In genomic region chr18:37394610-37394965, GRCh38 we compare ENCODE assay signal across 15 cellular contexts.
DNase-seq lines count a peak whose midpoint lies in the region; ATAC-seq and TF ChIP-seq lines count a peak whose summit lies in the region.
"Had no signal": no experiment of that assay in that cellular context is flagged by ENCODE, and none has a peak within 500 bp of the region (broad histone marks: within the 10 kb centered on the region; RNA-seq: fewer than 3 reads in every experiment).

No MANE protein-coding gene starts in this region.

- H3K27ac Mint-ChIP-seq in nephron, result peak overlapping the region in 2 of 3 experiments; percentile 63 to 66
- H3K27ac Mint-ChIP-seq: activated CD8-positive, alpha-beta T cell treated with anti-CD3 and anti-CD28 coated beads, Interleukin-2, amount 10 ng/mL, durations not matched to agents 7 days and 5 days; activated naive CD8-positive, alpha-beta T cell; naive thymus-derived CD4-positive, alpha-beta T cell; stimulated activated memory B cell treated with anti-CD40 and anti-IgM and Interleukin-4, amounts not matched to agents 10 μg/mL and 1 μg/mL and 100 μg/mL, for 72 hours had no signal

- H3K27me3 Mint-ChIP-seq in nephron (ENCODE audit: low read depth), result peaks cover 14% of the 10 kb centered on the region

- peaks cover 31% of the 10 kb centered on the region for H3K4me1 Mint-ChIP-seq in nephron

- H3K27me3 ChIP-seq in dorsolateral prefrontal cortex (peaks cover 0 to 3% (median 0%) of the 10 kb centered on the region in 45 donors), thoracic aorta (replicated peaks; ENCODE audit: insufficient read depth) (no peaks in the 10 kb centered on the region)

- H3K27ac ChIP-seq in dorsolateral prefrontal cortex (peak overlapping the region in 58 of 59 donors; percentile 30 to 91 (median 82)), thoracic aorta (no peak overlapping the region)
- H3K27ac ChIP-seq: 22Rv1 had no signal

- no peaks in the 10 kb centered on the region for H3K36me3 ChIP-seq in thoracic aorta

- H3K9me3 ChIP-seq in thoracic aorta, result peaks cover 5% of the 10 kb centered on the region

- peak overlapping the region; percentile 63 to 75 (median 72) for H3K4me3 Mint-ChIP-seq in nephron
- H3K4me3 Mint-ChIP-seq: activated CD8-positive, alpha-beta T cell treated with anti-CD3 and anti-CD28 coated beads, Interleukin-2, amount 10 ng/mL, durations not matched to agents 7 days and 5 days had no signal

- intact Hi-C loops in dorsolateral prefrontal cortex (cut with DNase I), result loop anchor here in 1 of 2 donors (10.0 kb wide), 1 partner anchor 170 kb away; the partner anchor contains the start of gene CELF4

- DNase-seq in NCI-H2171 treated with DMSO at 0.1 percent for 48 hours (lab: John Stamatoyannopoulos, UW), result peak; percentile 21
- no peak for DNase-seq in NCI-H2171 (lab: John Stamatoyannopoulos, UW)
- no peak for DNase-seq in dorsolateral prefrontal cortex
- no peak for DNase-seq in thoracic aorta (ENCODE audit: low spot score)
- DNase-seq in DMS79 (lab: John Stamatoyannopoulos, UW), result no peak
- DNase-seq: activated CD8-positive, alpha-beta T cell treated with anti-CD3 and anti-CD28 coated beads, Interleukin-2, amount 10 ng/mL, durations not matched to agents 7 days and 5 days; effector memory CD8-positive, alpha-beta T cell; naive thymus-derived CD4-positive, alpha-beta T cell; stimulated activated CD4-positive, alpha-beta T cell treated with anti-CD3 and anti-CD28 coated beads, Interleukin-1b, Interleukin-23, amount 100 ng/mL, for 48 hours had no signal

- TF ChIP-seq CTCF in dorsolateral prefrontal cortex (IDR thresholded peaks at IDR 0.05 in 54 of 56, conservative IDR thresholded peaks at IDR 0.05 in 2 of 56; ENCODE audit: low read depth in 1 of 56, partially characterized antibody in 56 of 56) (no peak), nephron (IDR thresholded peaks at IDR 0.05; ENCODE audit: unreplicated experiment in 3 of 3) (no peak), thoracic aorta (IDR thresholded peaks at IDR 0.05) (no peak)

- H3K36me3 Mint-ChIP-seq in nephron (ENCODE audit: low read depth), result no peaks in the 10 kb centered on the region
- H3K36me3 Mint-ChIP-seq: activated naive CD8-positive, alpha-beta T cell; naive thymus-derived CD4-positive, alpha-beta T cell; stimulated activated memory B cell treated with anti-CD40 and anti-IgM and Interleukin-4, amounts not matched to agents 10 μg/mL and 1 μg/mL and 100 μg/mL, for 72 hours had no signal

- peaks cover 0 to 5% of the 10 kb centered on the region in 2 donors for H3K4me1 ChIP-seq in thoracic aorta (ENCODE audit: control insufficient read depth in 1 of 2, low read depth in 2 of 2)

- peaks cover 2% of the 10 kb centered on the region for H3K9me3 Mint-ChIP-seq in nephron
- H3K9me3 Mint-ChIP-seq: effector memory CD8-positive, alpha-beta T cell; stimulated activated memory B cell treated with anti-CD40 and anti-IgM and Interleukin-4, amounts not matched to agents 10 μg/mL and 1 μg/mL and 100 μg/mL, for 72 hours had no signal

- ATAC-seq in thoracic aorta (ENCODE audit: insufficient number of reproducible peaks, low FRiP score, low read depth) (no peak), GM21825 (IDR thresholded peaks at IDR 0.05; ENCODE audit: unreplicated experiment) (no peak), HG02798 (IDR thresholded peaks at IDR 0.05; ENCODE audit: poor library complexity, unreplicated experiment) (no peak)
- ATAC-seq: activated CD8-positive, alpha-beta T cell treated with anti-CD3 and anti-CD28 coated beads, Interleukin-2, amount 10 ng/mL, durations not matched to agents 7 days and 5 days; stimulated activated memory B cell treated with anti-CD40 and anti-IgM and Interleukin-4, amounts not matched to agents 10 μg/mL and 1 μg/mL and 100 μg/mL, for 72 hours had no signal

- H3K4me3 ChIP-seq in dorsolateral prefrontal cortex, result peak overlapping the region; percentile 26 to 75 (median 61)
- H3K4me3 ChIP-seq in thoracic aorta, result peak overlapping the region; percentile 74

Comparison
In these comparisons a context has a peak if more than half of its experiments do, and no peak if none do; other contexts are left out.
1. H3K27ac ChIP-seq: peak in dorsolateral prefrontal cortex (58 of 59); none in thoracic aorta (0 of 2).